In the genomic region with DNA sequence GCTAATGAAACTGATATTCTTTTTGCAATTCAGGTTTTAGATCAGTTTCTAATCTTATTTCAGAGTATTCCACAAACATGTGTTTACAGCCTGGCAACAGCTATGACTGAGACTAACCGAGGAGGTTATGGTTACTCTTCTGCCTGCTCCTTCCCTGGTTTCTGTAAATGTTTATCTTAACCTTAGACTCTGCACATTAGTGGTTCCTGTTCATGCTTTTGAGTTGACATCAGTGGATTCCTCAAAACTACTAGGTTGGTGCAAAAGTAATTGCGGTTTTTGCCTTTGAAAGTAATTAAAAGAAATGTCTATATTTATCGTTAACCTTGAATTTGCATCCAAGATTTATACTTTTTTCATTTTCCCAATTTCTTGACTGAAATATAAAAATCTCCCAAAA, we compare ENCODE assay signal across 11 cellular contexts.
"Had no signal": no experiment of that assay in that cellular context is flagged by ENCODE, and none has a peak within 500 bp of the region (broad histone marks: within the 10 kb centered on the region; RNA-seq: fewer than 3 reads in every experiment).

No MANE protein-coding gene starts in this region.

- DNase-seq: activated B cell treated with CpG ODN at 0.5 μM for 24 hours; activated CD4-positive, alpha-beta T cell treated with anti-CD3 and anti-CD28 coated beads, Interleukin-2, amount 10 ng/mL, durations not matched to agents 24 days and 14 days; activated naive CD4-positive, alpha-beta T cell treated with anti-CD3 and anti-CD28 coated beads, Interleukin-2, amount 50 U/mL, for 16 hours; brain microvascular endothelial cell; dermis blood vessel endothelial cell; foreskin fibroblast; head of caudate nucleus; left ventricle myocardium superior; stimulated activated CD4-positive, alpha-beta T cell treated with anti-CD3 and anti-CD28 coated beads, Interleukin-4, amount 100 ng/mL, for 24 hours; T-helper 17 cell; testis had no signal

- H3K4me3 ChIP-seq: testis had no signal

- ATAC-seq: left ventricle myocardium superior, T-helper 17 cell had no signal
